1 cellular context compared by ENCODE assay signal in genomic region chr5:115795700-115796099, GRCh38.
TF ChIP-seq lines count a peak whose summit lies in the region.

No MANE protein-coding gene starts in this region.

TF ChIP-seq in HepG2, 621 proteins besides CTCF, POLR2A, EP300 and RAD21:
- TF ChIP-seq ZNF121 (CRISPR knock-in tag; IDR thresholded peaks at IDR 0.05) (no peak), STAG1 (CRISPR knock-in tag; IDR thresholded peaks at IDR 0.05) (no peak), ZMYM3 (CRISPR knock-in tag; IDR thresholded peaks at IDR 0.05) (no peak), ZNF777 (CRISPR knock-in tag; IDR thresholded peaks at IDR 0.05) (no peak), GABPA (IDR thresholded peaks at IDR 0.05; ENCODE audit: low read depth, low read length) (no peak), GABPA (CRISPR knock-in tag; IDR thresholded peaks at IDR 0.05; ENCODE audit: low read depth) (no peak), PITX1 (CRISPR knock-in tag; IDR thresholded peaks at IDR 0.05) (no peak), ZNF781 (CRISPR knock-in tag; IDR thresholded peaks at IDR 0.05; ENCODE audit: borderline replicate concordance, not compliant biosample characterization) (no peak), SMAD1 (CRISPR knock-in tag; IDR thresholded peaks at IDR 0.05; ENCODE audit: borderline replicate concordance, low read depth) (no peak), LRRFIP1 (CRISPR knock-in tag; conservative IDR thresholded peaks at IDR 0.05) (no peak), ZNF878 (CRISPR knock-in tag; IDR thresholded peaks at IDR 0.05) (no peak), ATF7 (IDR thresholded peaks at IDR 0.05) (no peak), ATF7 (CRISPR knock-in tag; IDR thresholded peaks at IDR 0.05) (no peak), KMT2B (CRISPR knock-in tag; IDR thresholded peaks at IDR 0.05) (no peak), MTA1 (CRISPR knock-in tag; IDR thresholded peaks at IDR 0.05; ENCODE audit: borderline replicate concordance) (no peak), ZNF30 (CRISPR knock-in tag; IDR thresholded peaks at IDR 0.05) (no peak), TBX3 (IDR thresholded peaks at IDR 0.05; ENCODE audit: borderline replicate concordance) (no peak), AFF4 (CRISPR knock-in tag; IDR thresholded peaks at IDR 0.05) (no peak), DPF2 (CRISPR knock-in tag; IDR thresholded peaks at IDR 0.05; ENCODE audit: borderline replicate concordance, low read depth) (no peak)
